In the genomic region with DNA sequence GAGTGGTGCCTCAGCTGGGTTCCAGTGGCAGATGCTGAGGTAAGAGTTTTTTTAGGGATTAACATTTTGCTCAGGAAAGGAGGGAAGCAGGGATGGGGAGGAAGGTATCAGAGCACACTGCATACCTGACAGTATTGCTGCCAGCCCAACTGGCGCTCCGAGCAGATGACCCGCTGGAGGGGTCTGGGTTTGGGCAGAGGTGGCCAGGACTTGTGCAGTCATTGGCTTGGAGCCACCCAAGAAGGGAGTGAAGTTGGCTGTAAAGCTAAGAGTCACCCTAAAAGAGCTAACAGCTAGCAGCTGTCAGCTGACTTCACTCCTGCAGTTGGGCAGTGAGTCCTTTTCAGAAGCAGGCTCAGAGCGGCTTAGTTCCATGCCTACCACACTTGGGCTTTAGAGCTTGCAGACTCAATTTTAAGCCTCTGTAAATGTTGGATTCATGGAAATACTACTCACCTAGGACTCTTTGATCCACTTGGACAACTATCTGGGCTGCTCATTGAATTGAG, we compare ENCODE assay signal across 17 cellular contexts. TPM values are rescaled to one million over a fixed set of nuclear protein-coding genes. Genes with fewer than 3 reads are reported as not detected.
"Had no signal": no experiment of that assay in that cellular context is flagged by ENCODE, and none has a peak within 500 bp of the region (broad histone marks: within the 10 kb centered on the region; RNA-seq: fewer than 3 reads in every experiment).

No MANE protein-coding gene starts in this region.

- H3K9me3 ChIP-seq: pancreas, thyroid gland had no signal

- H3K4me3 ChIP-seq: pancreas, thyroid gland had no signal

- H3K9me3 Mint-ChIP-seq: activated T-cell treated with anti-CD3 and anti-CD28 coated beads, Interleukin-2, amount 50 U/mL, for 4 hours; stimulated activated naive B cell treated with anti-CD40 and anti-IgM and Interleukin-4, amounts not matched to agents 10 μg/mL and 1 μg/mL and 100 μg/mL, for 72 hours had no signal

- H3K4me3 Mint-ChIP-seq: activated T-cell treated with anti-CD3 and anti-CD28 coated beads, Interleukin-2, amount 50 U/mL, for 4 hours; nephron progenitor cell; stimulated activated naive B cell treated with anti-CD40 and anti-IgM and Interleukin-4, amounts not matched to agents 10 μg/mL and 1 μg/mL and 100 μg/mL, for 72 hours had no signal

- H3K27me3 ChIP-seq: pancreas, thyroid gland had no signal

- H3K27ac Mint-ChIP-seq: activated naive CD4-positive, alpha-beta T cell treated with anti-CD3 and anti-CD28 coated beads, Interleukin-2, amount 50 U/mL, for 72 hours; nephron progenitor cell; stimulated activated naive B cell treated with anti-CD40 and anti-IgM and Interleukin-4, amounts not matched to agents 10 μg/mL and 1 μg/mL and 100 μg/mL, for 72 hours had no signal

- H3K4me1 ChIP-seq: pancreas, thyroid gland had no signal

- H3K27ac ChIP-seq: foreskin keratinocyte, pancreas, thyroid gland had no signal

- H3K36me3 ChIP-seq: pancreas, thyroid gland had no signal

- DNase-seq: activated CD4-positive, alpha-beta T cell treated with anti-CD3 and anti-CD28 coated beads for 1 hour; activated CD4-positive, alpha-beta T cell treated with anti-CD3 and anti-CD28 coated beads, Interleukin-2, amount 50 U/mL, for 4 hours; activated effector memory CD4-positive, alpha-beta T cell treated with anti-CD3 and anti-CD28 coated beads, Interleukin-2, amount 50 U/mL, for 16 hours; activated T-cell treated with anti-CD3 and anti-CD28 coated beads, Interleukin-2, amount 50 U/mL, for 4 hours; caudate nucleus; effector CD4-positive, alpha-beta T cell; foreskin keratinocyte; left ventricle myocardium superior; mesendoderm; nephron progenitor cell; pancreas; stimulated activated CD4-positive, alpha-beta T cell treated with anti-CD3 and anti-CD28 coated beads, Interleukin-15, amount 100 ng/mL, for 24 hours; stimulated activated CD4-positive, alpha-beta T cell treated with anti-CD3 and anti-CD28 coated beads, Interleukin-4, amount 100 ng/mL, for 1 hour; stimulated activated naive B cell treated with anti-CD40 and anti-IgM and Interleukin-4, amounts not matched to agents 10 μg/mL and 1 μg/mL and 100 μg/mL, for 72 hours; T-helper 1 cell; thyroid gland had no signal

RNA-seq across cellular contexts. Expression of a gene that starts 5.8 kb away (rescaled TPM):
- total RNA-seq: activated naive CD4-positive, alpha-beta T cell treated with anti-CD3 and anti-CD28 coated beads, Interleukin-2, amount 50 U/mL, for 72 hours had no signal
